ENCODE assay signal across 10 cellular contexts in the genomic region with DNA sequence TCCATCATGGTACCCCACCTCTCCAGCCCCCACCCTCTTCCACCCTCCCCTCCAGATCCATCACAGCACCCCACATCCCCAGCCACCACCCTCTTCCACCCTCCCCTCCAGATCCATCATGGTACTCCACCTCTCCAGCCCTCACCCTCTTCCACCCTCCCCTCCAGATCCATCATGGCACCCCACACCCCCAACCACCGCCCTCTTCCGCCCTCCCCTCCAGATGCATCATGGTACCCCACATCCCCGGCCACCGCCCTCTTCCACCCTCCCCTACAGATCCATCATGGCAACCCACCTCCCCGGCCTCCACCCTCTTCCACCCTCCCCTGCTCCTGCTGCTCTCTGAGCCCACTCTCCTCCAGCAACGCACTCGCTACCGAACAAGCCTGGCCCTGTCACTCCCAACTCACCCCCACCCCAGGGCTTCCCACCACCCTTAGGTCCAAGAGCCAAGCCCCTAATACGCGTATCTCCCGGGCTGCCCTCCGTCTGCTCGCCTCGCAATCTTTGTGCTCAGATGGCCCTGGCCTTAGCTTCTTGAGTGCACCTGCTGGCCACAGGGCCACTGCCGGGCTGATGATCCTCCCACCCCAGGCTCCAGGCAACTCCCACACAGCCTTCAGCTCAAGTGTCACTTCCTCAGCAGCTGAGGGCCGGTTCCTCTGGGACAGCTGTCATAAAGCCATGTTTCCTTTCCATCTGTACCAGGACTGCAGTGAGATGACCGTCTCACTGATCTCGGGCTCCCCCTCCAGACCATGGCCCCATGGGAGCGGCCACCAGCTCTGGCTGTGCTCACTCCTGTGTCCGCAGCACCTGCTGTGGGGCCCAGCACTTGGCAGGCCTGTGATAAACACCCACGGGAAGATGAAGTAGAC. TPM values are rescaled to one million over a fixed set of nuclear protein-coding genes. Genes with fewer than 3 reads are reported as not detected.
DNase-seq lines count a peak whose midpoint lies in the region; ATAC-seq and TF ChIP-seq lines count a peak whose summit lies in the region.
"Had no signal": no experiment of that assay in that cellular context is flagged by ENCODE, and none has a peak within 500 bp of the region (broad histone marks: within the 10 kb centered on the region; RNA-seq: fewer than 3 reads in every experiment).

No MANE protein-coding gene starts in this region.

- WGBS in spleen, 5 donors: 62 to 77% (median 64%) methylated on average over 20 to 21 of the region's 21 CpGs

- H3K36me3 Mint-ChIP-seq in activated CD4-positive, alpha-beta T cell treated with anti-CD3 and anti-CD28 coated beads, Interleukin-2, amount 10 ng/mL, durations not matched to agents 24 days and 14 days (ENCODE audit: low read depth): peaks cover 64% of the 10 kb centered on the region
- H3K36me3 Mint-ChIP-seq in glutamatergic neuron (ENCODE audit: unreplicated experiment): no peaks in the 10 kb centered on the region

- DNase-seq in activated CD4-positive, alpha-beta T cell treated with anti-CD3 and anti-CD28 coated beads, Interleukin-2, amount 10 ng/mL, durations not matched to agents 24 days and 14 days: no peak
- no peak for DNase-seq in activated CD4-positive, alpha-beta T cell treated with anti-CD3 and anti-CD28 coated beads for 48 hours
- DNase-seq in glutamatergic neuron (peak; percentile 83), spleen (peak; percentile 84), NCI-H526 treated with DMSO at 0.1 percent for 48 hours (lab: John Stamatoyannopoulos, UW) (no peak), AG08396 (ENCODE audit: low spot score) (no peak)
- DNase-seq: activated T-cell treated with anti-CD3 and anti-CD28 coated beads for 4 hours had no signal

- intact Hi-C loops in activated CD4-positive, alpha-beta T cell treated with anti-CD3 and anti-CD28 coated beads, Interleukin-2, amount 10 ng/mL, durations not matched to agents 24 days and 14 days (cut with micrococcal nuclease): no loop called here
- intact Hi-C loops in spleen (cut with DNase I; ENCODE audit: low total_unique reads): no loop called here

- no peak for TF ChIP-seq CTCF in glutamatergic neuron (IDR thresholded peaks at IDR 0.05; ENCODE audit: partially characterized antibody, unreplicated experiment)
- peak in 4 of 11 experiments; percentile 18 to 30 (median 24) for TF ChIP-seq CTCF in spleen (IDR thresholded peaks at IDR 0.05 in 8 of 11, conservative IDR thresholded peaks at IDR 0.05 in 3 of 11)

- no peaks in the 10 kb centered on the region for H3K9me3 ChIP-seq in spleen

- H3K9me3 Mint-ChIP-seq in activated CD4-positive, alpha-beta T cell treated with anti-CD3 and anti-CD28 coated beads, Interleukin-2, amount 10 ng/mL, durations not matched to agents 24 days and 14 days: no peaks in the 10 kb centered on the region
- H3K9me3 Mint-ChIP-seq in glutamatergic neuron (ENCODE audit: unreplicated experiment): peaks cover 7% of the 10 kb centered on the region

- H3K27ac ChIP-seq in spleen: peak overlapping the region in 4 of 8 donors; percentile 0 to 59 (median 28)
- H3K27ac ChIP-seq: SK-N-MC had no signal

- H3K4me1 Mint-ChIP-seq in activated CD4-positive, alpha-beta T cell treated with anti-CD3 and anti-CD28 coated beads, Interleukin-2, amount 10 ng/mL, durations not matched to agents 24 days and 14 days: peaks cover 47% of the 10 kb centered on the region
- peaks cover 17% of the 10 kb centered on the region for H3K4me1 Mint-ChIP-seq in glutamatergic neuron (ENCODE audit: low read depth, unreplicated experiment)

- peaks cover 0 to 79% (median 19%) of the 10 kb centered on the region in 6 donors for H3K36me3 ChIP-seq in spleen

- H3K4me3 ChIP-seq in spleen: no peak overlapping the region
- H3K4me3 ChIP-seq: SK-N-MC had no signal

- peak overlapping the region; percentile 39 for H3K27ac Mint-ChIP-seq in activated CD4-positive, alpha-beta T cell treated with anti-CD3 and anti-CD28 coated beads, Interleukin-2, amount 10 ng/mL, durations not matched to agents 24 days and 14 days
- H3K27ac Mint-ChIP-seq in glutamatergic neuron (ENCODE audit: unreplicated experiment): peak overlapping the region; percentile 90

- TF ChIP-seq POLR2A in spleen (IDR thresholded peaks at IDR 0.05): no peak

- peaks cover 28 to 97% (median 72%) of the 10 kb centered on the region in 6 donors for H3K4me1 ChIP-seq in spleen

- ATAC-seq in HG02678 (IDR thresholded peaks at IDR 0.05; ENCODE audit: unreplicated experiment): no peak

- H3K27me3 ChIP-seq in spleen (replicated peaks in 1 of 7): no peaks in the 10 kb centered on the region

- no peak overlapping the region for H3K4me3 Mint-ChIP-seq in activated CD4-positive, alpha-beta T cell treated with anti-CD3 and anti-CD28 coated beads, Interleukin-2, amount 10 ng/mL, durations not matched to agents 24 days and 14 days
- peak overlapping the region; percentile 52 for H3K4me3 Mint-ChIP-seq in glutamatergic neuron (ENCODE audit: unreplicated experiment)

- H3K27me3 Mint-ChIP-seq in activated CD4-positive, alpha-beta T cell treated with anti-CD3 and anti-CD28 coated beads, Interleukin-2, amount 10 ng/mL, durations not matched to agents 24 days and 14 days: no peaks in the 10 kb centered on the region
- peaks cover 3% of the 10 kb centered on the region for H3K27me3 Mint-ChIP-seq in glutamatergic neuron (ENCODE audit: unreplicated experiment)

TF ChIP-seq in PFSK-1, 5 proteins besides CTCF, POLR2A, EP300 and RAD21:
- TF ChIP-seq REST (IDR thresholded peaks at IDR 0.05; ENCODE audit: insufficient read depth in 1 of 2, low read depth in 2 of 2, low read length in 2 of 2) (no peak), FOXP2 (optimal IDR thresholded peaks at IDR 0.05; ENCODE audit: borderline replicate concordance, extremely low read depth, extremely low read length, insufficient read depth) (peak; percentile 18)

RNA-seq across cellular contexts. Expression of gene KDM8, which starts 25.5 kb away (rescaled TPM):
- 11.0 and 13.6 TPM in 2 replicates for total RNA-seq in activated CD4-positive, alpha-beta T cell treated with anti-CD3 and anti-CD28 coated beads, Interleukin-2, amount 10 ng/mL, durations not matched to agents 24 days and 14 days
- polyA plus RNA-seq in PFSK-1 (2012; ENCODE audit: insufficient read length, low read depth): 4.7 TPM
- 9.6 TPM for total RNA-seq in glutamatergic neuron (ENCODE audit: unreplicated experiment)
- total RNA-seq in spleen: 10 to 100 TPM in 3 of 7 donors, 1 to 10 TPM in 4; 8.3 to 14.7 (median 9.8) TPM
- 10 to 100 TPM in 1 of 3 donors, 1 to 10 TPM in 2; 5.2 to 10.6 (median 7.4) TPM for polyA plus RNA-seq in spleen

RNA-seq across cellular contexts. Expression of gene NSMCE1, which starts 39.7 kb away (rescaled TPM):
- total RNA-seq in activated CD4-positive, alpha-beta T cell treated with anti-CD3 and anti-CD28 coated beads, Interleukin-2, amount 10 ng/mL, durations not matched to agents 24 days and 14 days: 143 and 149 TPM in 2 replicates
- 56.2 TPM for polyA plus RNA-seq in PFSK-1 (2012; ENCODE audit: insufficient read length, low read depth)
- total RNA-seq in glutamatergic neuron (ENCODE audit: unreplicated experiment) (32.7 TPM), spleen (10 to 100 TPM; 18.4 to 41.4 (median 31.7) TPM)
- 10 to 100 TPM; 37.9 to 79.0 (median 41.4) TPM for polyA plus RNA-seq in spleen

Comparison
In these comparisons a context has a peak if more than half of its experiments do, and no peak if none do; other contexts are left out.
1. DNase-seq: peak in glutamatergic neuron (single experiment) and spleen (single experiment); none in activated CD4-positive, alpha-beta T cell treated with anti-CD3 and anti-CD28 coated beads, Interleukin-2, amount 10 ng/mL, durations not matched to agents 24 days and 14 days (single experiment), activated CD4-positive, alpha-beta T cell treated with anti-CD3 and anti-CD28 coated beads for 48 hours (single experiment), NCI-H526 treated with DMSO at 0.1 percent for 48 hours (single experiment) and AG08396 (single experiment).